In genomic region chr6:44472250-44472945, GRCh38 we compare ENCODE assay signal across 20 cellular contexts.
A peak's percentile ranks its signal among the peaks of the same experiment; 100 is the strongest.
DNase-seq lines count a peak whose midpoint lies in the region; ATAC-seq and TF ChIP-seq lines count a peak whose summit lies in the region.
"Had no signal": no experiment of that assay in that cellular context is flagged by ENCODE, and none has a peak within 500 bp of the region (broad histone marks: within the 10 kb centered on the region; RNA-seq: fewer than 3 reads in every experiment).

No MANE protein-coding gene starts in this region.

- H4K91ac ChIP-seq in trophoblast cell (ENCODE audit: low read depth, low read length) = no peak overlapping the region

- no peak overlapping the region for H3K9ac ChIP-seq in trophoblast cell (ENCODE audit: low read length)
- H3K9ac ChIP-seq: BLaER1, KMS-11 had no signal

- intact Hi-C loops in heart left ventricle (cut with DNase I) = loop anchor here in 7 of 10 donors (5.0 to 10.0 kb wide), 6 partner anchors 122 to 1452 kb away; no protein-coding TSS in a partner anchor

- H3K36me3 Mint-ChIP-seq in glutamatergic neuron (ENCODE audit: unreplicated experiment) = no peaks in the 10 kb centered on the region

- H3K27ac ChIP-seq in cardiac muscle cell (peak overlapping the region; percentile 49), heart left ventricle (peak overlapping the region in 1 of 12 donors; percentile 62), trophoblast cell (ENCODE audit: low read depth, low read length) (peak overlapping the region; percentile 24)
- H3K27ac ChIP-seq: BLaER1, KMS-11, PC-9, SJCRH30 had no signal

- 66 to 81% (median 69%) methylated on average over 11 to 13 of the region's 13 CpGs for WGBS in heart left ventricle, 4 donors
- WGBS in trophoblast cell (ENCODE audit: extremely low coverage, insufficient coverage, insufficient read length) = no CpG with 5 or more reads among the region's 13 CpGs

- H2BK5ac ChIP-seq in trophoblast cell (ENCODE audit: low read depth, low read length, poor library complexity) = no peak overlapping the region

- H3K4ac ChIP-seq in trophoblast cell (ENCODE audit: low read depth, low read length) = no peak overlapping the region

- no peak overlapping the region for H2AFZ ChIP-seq in trophoblast cell (ENCODE audit: insufficient read depth, low read length, poor library complexity)
- H2AFZ ChIP-seq: PC-9 had no signal

- H2AK5ac ChIP-seq in trophoblast cell (ENCODE audit: low read length) = no peak overlapping the region

- peaks cover 3% of the 10 kb centered on the region for H3K79me1 ChIP-seq in trophoblast cell (ENCODE audit: low read length)

- no peak overlapping the region for H2BK120ac ChIP-seq in trophoblast cell (ENCODE audit: insufficient read depth, low read length, poor library complexity)

- ATAC-seq in heart left ventricle = no peak
- ATAC-seq: GM12878, HCT116 had no signal

- peaks cover 9% of the 10 kb centered on the region for H3K4me1 Mint-ChIP-seq in glutamatergic neuron (ENCODE audit: low read depth, unreplicated experiment)

- no peaks in the 10 kb centered on the region for H3K79me2 ChIP-seq in trophoblast cell (ENCODE audit: control insufficient read depth, insufficient read depth, low read length, poor library complexity)

- no peaks in the 10 kb centered on the region for H3K36me3 ChIP-seq in cardiac muscle cell
- no peaks in the 10 kb centered on the region for H3K36me3 ChIP-seq in heart left ventricle
- no peaks in the 10 kb centered on the region for H3K36me3 ChIP-seq in trophoblast cell (ENCODE audit: control insufficient read depth in 1 of 2, insufficient read depth in 2 of 2, low read length in 2 of 2)
- no peaks in the 10 kb centered on the region for H3K36me3 ChIP-seq in BE2C
- H3K36me3 ChIP-seq: BLaER1, SJCRH30 had no signal

- H3K4me2 ChIP-seq in trophoblast cell (ENCODE audit: low read length) = no peak overlapping the region
- H3K4me2 ChIP-seq: BLaER1, KMS-11, PC-9 had no signal

- H3K27ac Mint-ChIP-seq in glutamatergic neuron (ENCODE audit: unreplicated experiment) = peak overlapping the region; percentile 18

- H3K4me3 Mint-ChIP-seq in glutamatergic neuron (ENCODE audit: unreplicated experiment) = no peak overlapping the region

- DNase-seq in cardiac muscle cell (ENCODE audit: low read depth in 1 of 2, low spot score in 1 of 2) (no peak), heart left ventricle (no peak), astrocyte of the hippocampus (ENCODE audit: low read depth, low spot score) (peak; percentile 43), glutamatergic neuron (no peak), trophoblast cell (peak; percentile 31 to 74), HK-2 (ENCODE audit: unreplicated experiment) (no peak), T-helper 2 cell (no peak), BE2C (no peak)
- DNase-seq: DMS79 treated with DMSO at 0.1 percent for 48 hours, GDM1, NCI-H1048, NCI-H1436 treated with DMSO at 0.1 percent for 48 hours, NCI-H2081, NCI-H774, PC-9, SJCRH30 had no signal

- no peak for TF ChIP-seq POLR2A in heart left ventricle (IDR thresholded peaks at IDR 0.05)

- H3K4me3 ChIP-seq in cardiac muscle cell (no peak overlapping the region), heart left ventricle (no peak overlapping the region), trophoblast cell (ENCODE audit: low read depth, low read length) (no peak overlapping the region), BE2C (ENCODE audit: low read depth, low read length) (no peak overlapping the region)
- H3K4me3 ChIP-seq: BLaER1, GM12878, PC-9, SJCRH30 had no signal

- no peaks in the 10 kb centered on the region for H3K9me3 ChIP-seq in cardiac muscle cell (ENCODE audit: low read depth)
- H3K9me3 ChIP-seq in heart left ventricle = no peaks in the 10 kb centered on the region
- H3K9me3 ChIP-seq in trophoblast cell (ENCODE audit: insufficient read depth, low read depth, low read length) = no peaks in the 10 kb centered on the region
- H3K9me3 ChIP-seq in BE2C = no peaks in the 10 kb centered on the region
- H3K9me3 ChIP-seq: BLaER1, SJCRH30 had no signal

- H3K14ac ChIP-seq in trophoblast cell (ENCODE audit: low read length) = no peak overlapping the region

- no peaks in the 10 kb centered on the region for H3K27me3 ChIP-seq in cardiac muscle cell
- no peaks in the 10 kb centered on the region for H3K27me3 ChIP-seq in heart left ventricle
- H3K27me3 ChIP-seq in trophoblast cell (ENCODE audit: insufficient read depth, low read length) = no peaks in the 10 kb centered on the region
- no peaks in the 10 kb centered on the region; the same call in 1 of the 2 replicates for H3K27me3 ChIP-seq in BE2C
- H3K27me3 ChIP-seq: BLaER1, SJCRH30 had no signal

- no peak overlapping the region for H3K23ac ChIP-seq in trophoblast cell (ENCODE audit: low read length)

- no peak overlapping the region for H4K12ac ChIP-seq in trophoblast cell (ENCODE audit: low read depth, low read length)

- peaks cover 1% of the 10 kb centered on the region for H3K9me3 Mint-ChIP-seq in glutamatergic neuron (ENCODE audit: unreplicated experiment)

- H2BK12ac ChIP-seq in trophoblast cell (ENCODE audit: low read length) = no peak overlapping the region

- no peak overlapping the region for H3K18ac ChIP-seq in trophoblast cell (ENCODE audit: low read length)

- no peak overlapping the region for H4K8ac ChIP-seq in trophoblast cell (ENCODE audit: low read depth, low read length)

- no peaks in the 10 kb centered on the region for H3K27me3 Mint-ChIP-seq in glutamatergic neuron (ENCODE audit: unreplicated experiment)

- H3K4me1 ChIP-seq in cardiac muscle cell (ENCODE audit: low read depth) = peaks cover 16% of the 10 kb centered on the region
- peaks cover 0 to 24% (median 9%) of the 10 kb centered on the region in 12 donors for H3K4me1 ChIP-seq in heart left ventricle
- peaks cover 5 to 18% of the 10 kb centered on the region in 2 experiments for H3K4me1 ChIP-seq in trophoblast cell (ENCODE audit: control insufficient read depth in 1 of 2, insufficient read depth in 2 of 2, low read length in 2 of 2)
- no peaks in the 10 kb centered on the region for H3K4me1 ChIP-seq in BE2C

- TF ChIP-seq CTCF in cardiac muscle cell (IDR thresholded peaks at IDR 0.05; ENCODE audit: low read depth, low read length) (no peak), heart left ventricle (IDR thresholded peaks at IDR 0.05) (no peak), glutamatergic neuron (IDR thresholded peaks at IDR 0.05; ENCODE audit: partially characterized antibody, unreplicated experiment) (no peak), BE2C (IDR thresholded peaks at IDR 0.05; ENCODE audit: low read depth, low read length) (no peak)

Comparison
In these comparisons a context has a peak if more than half of its experiments do, and no peak if none do; other contexts are left out.
1. DNase-seq: peak in astrocyte of the hippocampus (single experiment) and trophoblast cell (2 of 2); none in cardiac muscle cell (0 of 2), heart left ventricle (0 of 5), glutamatergic neuron (single experiment), HK-2 (single experiment), T-helper 2 cell (0 of 5) and BE2C (single experiment).